21 cellular contexts compared by ENCODE assay signal in the genomic region with DNA sequence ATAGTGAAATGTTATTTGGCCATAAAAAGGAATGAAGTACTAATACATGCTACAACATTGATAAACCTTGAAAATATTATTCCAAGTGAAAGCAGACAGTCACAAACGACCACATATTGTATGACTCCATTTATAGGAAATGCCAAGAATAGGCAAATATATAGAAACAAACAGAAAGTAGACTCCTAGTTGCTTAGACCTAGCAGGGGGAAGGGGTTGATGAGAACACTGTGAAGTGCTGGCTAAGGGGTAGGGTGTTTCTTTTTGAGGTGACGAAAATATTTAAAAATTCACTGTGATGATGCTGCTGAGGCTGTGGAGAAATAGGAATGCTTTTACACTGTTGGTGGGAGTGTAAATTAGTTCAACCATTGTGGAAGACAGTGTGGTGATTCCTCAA. TPM values are rescaled to one million over a fixed set of nuclear protein-coding genes. Genes with fewer than 3 reads are reported as not detected.
A peak's percentile ranks its signal among the peaks of the same experiment; 100 is the strongest.
DNase-seq lines count a peak whose midpoint lies in the region; ATAC-seq lines count a peak whose summit lies in the region.
"Had no signal": no experiment of that assay in that cellular context is flagged by ENCODE, and none has a peak within 500 bp of the region (broad histone marks: within the 10 kb centered on the region; RNA-seq: fewer than 3 reads in every experiment).

No MANE protein-coding gene starts in this region.

- no peak for DNase-seq in activated CD4-positive, alpha-beta memory T cell treated with anti-CD3 and anti-CD28 coated beads, Interleukin-2, amount 10 ng/mL, durations not matched to agents 7 days and 5 days
- DNase-seq in activated CD4-positive, alpha-beta memory T cell treated with anti-CD3 and anti-CD28 coated beads for 36 hours, result no peak
- peak in 1 of 3 donors; percentile 31 for DNase-seq in immature natural killer cell
- DNase-seq in stimulated activated effector memory CD8-positive, alpha-beta T cell treated with anti-CD3 and anti-CD28 coated beads, Interleukin-12 subunit alpha, Interleukin-12 subunit beta, amount 100 ng/mL, for 72 hours (ENCODE audit: low spot score in 2 of 2), result no peak
- no peak for DNase-seq in NCI-H226
- DNase-seq: ACHN; AML-193; BE2C; Calu3; CD4-positive, alpha-beta T cell; COR-L47; DMS53; DMS79 treated with DMSO at 0.1 percent for 48 hours; GF-D8; GOT3; HFFc6 had no signal

- H3K36me3 Mint-ChIP-seq in activated CD4-positive, alpha-beta memory T cell treated with anti-CD3 and anti-CD28 coated beads, Interleukin-2, amount 10 ng/mL, durations not matched to agents 7 days and 5 days (ENCODE audit: low read depth), result peaks cover 7% of the 10 kb centered on the region
- H3K36me3 Mint-ChIP-seq in activated CD4-positive, alpha-beta memory T cell treated with anti-CD3 and anti-CD28 coated beads for 36 hours, result no peaks in the 10 kb centered on the region
- no peaks in the 10 kb centered on the region for H3K36me3 Mint-ChIP-seq in immature natural killer cell
- no peaks in the 10 kb centered on the region for H3K36me3 Mint-ChIP-seq in stimulated activated effector memory CD8-positive, alpha-beta T cell treated with anti-CD3 and anti-CD28 coated beads, Interleukin-12 subunit alpha, Interleukin-12 subunit beta, amount 100 ng/mL, for 72 hours

- POLR2A ChIA-PET in activated CD4-positive, alpha-beta memory T cell treated with anti-CD3 and anti-CD28 coated beads, Interleukin-2, amount 10 ng/mL, durations not matched to agents 7 days and 5 days (lab: Charles Lee), result no interaction called here
- POLR2A ChIA-PET in activated CD4-positive, alpha-beta memory T cell treated with anti-CD3 and anti-CD28 coated beads for 36 hours (lab: Charles Lee), result no interaction called here

- no peak for ATAC-seq in stimulated activated effector memory CD8-positive, alpha-beta T cell treated with anti-CD3 and anti-CD28 coated beads, Interleukin-12 subunit alpha, Interleukin-12 subunit beta, amount 100 ng/mL, for 72 hours
- ATAC-seq in GM21528 (IDR thresholded peaks at IDR 0.05; ENCODE audit: low FRiP score, unreplicated experiment), result no peak
- ATAC-seq: A549 had no signal

- peaks cover 43% of the 10 kb centered on the region for H3K27me3 Mint-ChIP-seq in activated CD4-positive, alpha-beta memory T cell treated with anti-CD3 and anti-CD28 coated beads, Interleukin-2, amount 10 ng/mL, durations not matched to agents 7 days and 5 days
- peaks cover 6% of the 10 kb centered on the region for H3K27me3 Mint-ChIP-seq in activated CD4-positive, alpha-beta memory T cell treated with anti-CD3 and anti-CD28 coated beads for 36 hours
- H3K27me3 Mint-ChIP-seq in immature natural killer cell (ENCODE audit: low read depth in 3 of 3), result peaks cover 2 to 7% (median 5%) of the 10 kb centered on the region in 3 donors

- CTCF ChIA-PET in activated CD4-positive, alpha-beta memory T cell treated with anti-CD3 and anti-CD28 coated beads, Interleukin-2, amount 10 ng/mL, durations not matched to agents 7 days and 5 days (lab: Charles Lee), result interaction anchor here (1.1 kb wide), 1 partner anchor 65 kb away, joined by 4 read pairs; no protein-coding TSS in a partner anchor
- CTCF ChIA-PET in activated CD4-positive, alpha-beta memory T cell treated with anti-CD3 and anti-CD28 coated beads for 36 hours (lab: Charles Lee), result no interaction called here

- H3K4me3 Mint-ChIP-seq in activated CD4-positive, alpha-beta memory T cell treated with anti-CD3 and anti-CD28 coated beads, Interleukin-2, amount 10 ng/mL, durations not matched to agents 7 days and 5 days, result no peak overlapping the region
- no peak overlapping the region for H3K4me3 Mint-ChIP-seq in activated CD4-positive, alpha-beta memory T cell treated with anti-CD3 and anti-CD28 coated beads for 36 hours
- peak overlapping the region; percentile 63 to 85 (median 69) for H3K4me3 Mint-ChIP-seq in immature natural killer cell
- H3K4me3 Mint-ChIP-seq in stimulated activated effector memory CD8-positive, alpha-beta T cell treated with anti-CD3 and anti-CD28 coated beads, Interleukin-12 subunit alpha, Interleukin-12 subunit beta, amount 100 ng/mL, for 72 hours, result no peak overlapping the region
- H3K4me3 Mint-ChIP-seq: CD14-positive monocyte; CD4-positive, alpha-beta T cell; HFFc6 had no signal

- intact Hi-C loops in activated CD4-positive, alpha-beta memory T cell treated with anti-CD3 and anti-CD28 coated beads for 36 hours (cut with micrococcal nuclease), result no loop called here

- peaks cover 48% of the 10 kb centered on the region for H3K4me1 Mint-ChIP-seq in activated CD4-positive, alpha-beta memory T cell treated with anti-CD3 and anti-CD28 coated beads, Interleukin-2, amount 10 ng/mL, durations not matched to agents 7 days and 5 days
- no peaks in the 10 kb centered on the region for H3K4me1 Mint-ChIP-seq in activated CD4-positive, alpha-beta memory T cell treated with anti-CD3 and anti-CD28 coated beads for 36 hours (ENCODE audit: low read depth)
- peaks cover 77 to 85% of the 10 kb centered on the region in 2 donors for H3K4me1 Mint-ChIP-seq in immature natural killer cell
- peaks cover 52% of the 10 kb centered on the region for H3K4me1 Mint-ChIP-seq in stimulated activated effector memory CD8-positive, alpha-beta T cell treated with anti-CD3 and anti-CD28 coated beads, Interleukin-12 subunit alpha, Interleukin-12 subunit beta, amount 100 ng/mL, for 72 hours

- no peaks in the 10 kb centered on the region for H3K9me3 Mint-ChIP-seq in activated CD4-positive, alpha-beta memory T cell treated with anti-CD3 and anti-CD28 coated beads, Interleukin-2, amount 10 ng/mL, durations not matched to agents 7 days and 5 days
- H3K9me3 Mint-ChIP-seq in activated CD4-positive, alpha-beta memory T cell treated with anti-CD3 and anti-CD28 coated beads for 36 hours, result no peaks in the 10 kb centered on the region
- H3K9me3 Mint-ChIP-seq in immature natural killer cell, result no peaks in the 10 kb centered on the region
- H3K9me3 Mint-ChIP-seq in stimulated activated effector memory CD8-positive, alpha-beta T cell treated with anti-CD3 and anti-CD28 coated beads, Interleukin-12 subunit alpha, Interleukin-12 subunit beta, amount 100 ng/mL, for 72 hours, result no peaks in the 10 kb centered on the region
- H3K9me3 Mint-ChIP-seq: CD4-positive, alpha-beta T cell; HFFc6 had no signal

- H3K27ac Mint-ChIP-seq in activated CD4-positive, alpha-beta memory T cell treated with anti-CD3 and anti-CD28 coated beads, Interleukin-2, amount 10 ng/mL, durations not matched to agents 7 days and 5 days, result peak overlapping the region; percentile 12
- H3K27ac Mint-ChIP-seq in activated CD4-positive, alpha-beta memory T cell treated with anti-CD3 and anti-CD28 coated beads for 36 hours, result no peak overlapping the region
- H3K27ac Mint-ChIP-seq in immature natural killer cell, result peak overlapping the region; percentile 86 to 98 (median 91)
- peak overlapping the region; percentile 70 for H3K27ac Mint-ChIP-seq in stimulated activated effector memory CD8-positive, alpha-beta T cell treated with anti-CD3 and anti-CD28 coated beads, Interleukin-12 subunit alpha, Interleukin-12 subunit beta, amount 100 ng/mL, for 72 hours
- H3K27ac Mint-ChIP-seq: CD14-positive monocyte; CD4-positive, alpha-beta T cell; HFFc6 had no signal

RNA-seq across cellular contexts. Expression of a gene that starts 30.5 kb away (rescaled TPM):
- total RNA-seq in activated CD4-positive, alpha-beta memory T cell treated with anti-CD3 and anti-CD28 coated beads, Interleukin-2, amount 10 ng/mL, durations not matched to agents 7 days and 5 days, result under 1 TPM; 0.03 to 0.05 TPM
- total RNA-seq in activated CD4-positive, alpha-beta memory T cell treated with anti-CD3 and anti-CD28 coated beads for 36 hours, result 1 to 10 TPM; 1.3 to 1.6 TPM
- under 1 TPM in 2 of 3 donors, not detected in 1; 0.03 to 0.27 TPM for polyA plus RNA-seq in immature natural killer cell
- total RNA-seq: Calu3; CD4-positive, alpha-beta T cell; Daoy; G401; HFFc6 had no signal
- polyA plus RNA-seq: A549, CD14-positive monocyte had no signal

RNA-seq across cellular contexts. Expression of a gene that starts 56.9 kb away (rescaled TPM):
- total RNA-seq in activated CD4-positive, alpha-beta memory T cell treated with anti-CD3 and anti-CD28 coated beads, Interleukin-2, amount 10 ng/mL, durations not matched to agents 7 days and 5 days, result 1 to 10 TPM; 5.5 to 6.2 TPM
- under 1 TPM; 0.07 to 0.21 TPM for total RNA-seq in activated CD4-positive, alpha-beta memory T cell treated with anti-CD3 and anti-CD28 coated beads for 36 hours
- 1,000 to 10,000 TPM in 1 of 3 donors, 100 to 1,000 TPM in 2; 338 to 1,281 (median 522) TPM for polyA plus RNA-seq in immature natural killer cell
- total RNA-seq: Calu3, Daoy, G401, HFFc6 had no signal

Comparison
In these comparisons a context has a peak if more than half of its experiments do, and no peak if none do; other contexts are left out.
1. RNA of a gene that starts 56.9 kb away (total RNA-seq): 5.5 to 6.2 TPM in activated CD4-positive, alpha-beta memory T cell treated with anti-CD3 and anti-CD28 coated beads, Interleukin-2, amount 10 ng/mL, durations not matched to agents 7 days and 5 days; 0.07 to 0.21 TPM in activated CD4-positive, alpha-beta memory T cell treated with anti-CD3 and anti-CD28 coated beads for 36 hours; every median in the first group is over 4 times any median in the second.
2. H3K4me3 Mint-ChIP-seq: peak in immature natural killer cell (5 of 5); none in activated CD4-positive, alpha-beta memory T cell treated with anti-CD3 and anti-CD28 coated beads, Interleukin-2, amount 10 ng/mL, durations not matched to agents 7 days and 5 days (single experiment), activated CD4-positive, alpha-beta memory T cell treated with anti-CD3 and anti-CD28 coated beads for 36 hours (single experiment) and stimulated activated effector memory CD8-positive, alpha-beta T cell treated with anti-CD3 and anti-CD28 coated beads, Interleukin-12 subunit alpha, Interleukin-12 subunit beta, amount 100 ng/mL, for 72 hours (single experiment).